In genomic region chr3:111764645-111765091, GRCh38 we compare ENCODE assay signal across 12 cellular contexts.
DNase-seq lines count a peak whose midpoint lies in the region; ATAC-seq, FAIRE-seq and TF ChIP-seq lines count a peak whose summit lies in the region.
"Had no signal": no experiment of that assay in that cellular context is flagged by ENCODE, and none has a peak within 500 bp of the region (broad histone marks: within the 10 kb centered on the region; RNA-seq: fewer than 3 reads in every experiment).

No MANE protein-coding gene starts in this region.

- peak; percentile 37 for ATAC-seq in GM19463 (IDR thresholded peaks at IDR 0.05; ENCODE audit: unreplicated experiment)
- ATAC-seq in foreskin keratinocyte: peak; percentile 0
- ATAC-seq in GM21723 (IDR thresholded peaks at IDR 0.05; ENCODE audit: unreplicated experiment): no peak
- no peak for ATAC-seq in HG03432 (IDR thresholded peaks at IDR 0.05; ENCODE audit: unreplicated experiment)

- H3K4me2 ChIP-seq in smooth muscle cell: no peak overlapping the region

- TF ChIP-seq CTCF in foreskin keratinocyte (conservative IDR thresholded peaks at IDR 0.05): peak; percentile 61
- TF ChIP-seq CTCF in smooth muscle cell (IDR thresholded peaks at IDR 0.05; ENCODE audit: borderline replicate concordance, insufficient read depth, poor library complexity, severe bottlenecking): peak; percentile 16

- H3K9me3 ChIP-seq in smooth muscle cell (replicated peaks; ENCODE audit: low read depth): no peaks in the 10 kb centered on the region

- H3K36me3 ChIP-seq in smooth muscle cell (ENCODE audit: low read depth): no peaks in the 10 kb centered on the region

- H3K27me3 ChIP-seq in foreskin keratinocyte (no peaks in the 10 kb centered on the region), smooth muscle cell (ENCODE audit: low read depth) (no peaks in the 10 kb centered on the region)

- no peak overlapping the region for H3K9ac ChIP-seq in smooth muscle cell (ENCODE audit: low read depth)

- H2AFZ ChIP-seq in smooth muscle cell (ENCODE audit: low read depth): no peak overlapping the region

- no peak overlapping the region for H3K4me3 ChIP-seq in smooth muscle cell

- no peaks in the 10 kb centered on the region for H3K79me2 ChIP-seq in smooth muscle cell (ENCODE audit: low read depth)

- H3K27ac ChIP-seq in foreskin keratinocyte: peak overlapping the region; percentile 99
- peak overlapping the region; percentile 68 for H3K27ac ChIP-seq in smooth muscle cell (ENCODE audit: low read depth)

- FAIRE-seq in frontal cortex (lab: Jason Lieb, UNC): no peak

- DNase-seq in SW480 (ENCODE audit: low spot score) (peak; percentile 41), foreskin keratinocyte (peak; percentile 39 to 64), smooth muscle cell (lab: John Stamatoyannopoulos, UW; ENCODE audit: unreplicated experiment) (no peak), NCI-H1417 treated with DMSO at 0.1 percent for 48 hours (lab: John Stamatoyannopoulos, UW) (no peak), frontal cortex (ENCODE audit: low spot score in 2 of 2) (no peak)
- DNase-seq: activated CD4-positive, CD25-positive, alpha-beta regulatory T cell treated with anti-CD3 and anti-CD28 coated beads, Interleukin-2, amount 50 U/mL, for 72 hours; DND-41; hippocampal formation; KG1 had no signal

- peaks cover 36% of the 10 kb centered on the region for H3F3A ChIP-seq in smooth muscle cell (ENCODE audit: low read depth)

- H3K4me1 ChIP-seq in foreskin keratinocyte: peaks cover 53% of the 10 kb centered on the region
- H3K4me1 ChIP-seq in smooth muscle cell (ENCODE audit: low read depth): peaks cover 17% of the 10 kb centered on the region

- WGBS in smooth muscle cell (ENCODE audit: low lambda C conversion rate): 68% methylated on average over 3 of the region's 3 CpGs

- H4K20me1 ChIP-seq in smooth muscle cell (ENCODE audit: low read depth): no peaks in the 10 kb centered on the region

Comparison
In these comparisons a context has a peak if more than half of its experiments do, and no peak if none do; other contexts are left out.
1. ATAC-seq: peak in GM19463 (single experiment) and foreskin keratinocyte (single experiment); none in GM21723 (single experiment) and HG03432 (single experiment).
2. DNase-seq: peak in SW480 (single experiment) and foreskin keratinocyte (2 of 2); none in smooth muscle cell (single experiment), NCI-H1417 treated with DMSO at 0.1 percent for 48 hours (single experiment) and frontal cortex (0 of 2).